18 cellular contexts compared by ENCODE assay signal in the genomic region with DNA sequence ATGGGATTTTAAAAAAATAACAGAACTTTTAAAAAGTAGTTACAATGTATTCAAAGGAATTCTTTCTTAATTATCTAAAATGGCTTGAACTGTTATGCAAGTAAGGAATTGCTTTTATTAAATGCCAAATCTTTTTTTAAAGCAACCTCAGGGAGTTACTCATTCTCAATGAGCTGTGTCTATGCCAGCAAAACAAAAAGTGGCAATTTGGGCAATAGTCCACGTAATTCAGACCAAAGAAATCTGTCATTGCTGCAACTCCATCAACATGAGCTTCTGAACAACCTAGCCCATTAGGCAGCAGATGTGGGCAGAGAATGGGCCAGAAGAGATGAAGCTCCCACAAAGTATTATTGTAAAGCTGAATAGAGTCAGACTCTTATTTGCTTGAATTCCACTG.
DNase-seq lines count a peak whose midpoint lies in the region; ATAC-seq, FAIRE-seq and TF ChIP-seq lines count a peak whose summit lies in the region.
"Had no signal": no experiment of that assay in that cellular context is flagged by ENCODE, and none has a peak within 500 bp of the region (broad histone marks: within the 10 kb centered on the region; RNA-seq: fewer than 3 reads in every experiment).

No MANE protein-coding gene starts in this region.

- H2AFZ ChIP-seq in PC-3 (ENCODE audit: low read length) (no peak overlapping the region), HepG2 (ENCODE audit: low read length) (no peak overlapping the region)

- POLR2A ChIA-PET in PC-3 (lab: Charles Lee; ENCODE audit: unreplicated experiment) = no interaction called here
- POLR2A ChIA-PET in HepG2 (lab: Yijun Ruan, JAX) = no interaction called here

- H3K27ac ChIP-seq in PC-3 (ENCODE audit: low read length) (no peak overlapping the region), HepG2 (ENCODE audit: extremely low read length, insufficient read depth, low read length) (no peak overlapping the region)
- H3K27ac ChIP-seq: A549 had no signal

- intact Hi-C loops in PC-3 (cut with micrococcal nuclease) (loop anchor here (5.0 kb wide), 1 partner anchor 56 kb away; no protein-coding TSS in a partner anchor), HepG2 (cut with micrococcal nuclease; ENCODE audit: unreplicated experiment) (no loop called here)

- DNase-seq in AG10803 (ENCODE audit: low read depth) = peak; percentile 14
- peak; percentile 8 for DNase-seq in PC-3
- peak; percentile 50 for DNase-seq in epithelial cell of esophagus (ENCODE audit: low read depth)
- DNase-seq in medulla oblongata (ENCODE audit: extremely low spot score) = peak; percentile 23
- no peak for DNase-seq in activated T-cell treated with anti-CD3 and anti-CD28 coated beads, Interleukin-2, amount 50 U/mL, for 1 hour
- no peak for DNase-seq in immature natural killer cell
- no peak for DNase-seq in HepG2 (ENCODE audit: low spot score)
- DNase-seq: CD4-positive, alpha-beta T cell; HFFc6; KG1; NCI-H187 treated with DMSO at 0.1 percent for 48 hours; NCI-H82 had no signal

- ATAC-seq in PC-3 = no peak
- no peak for ATAC-seq in HepG2
- ATAC-seq in HG02981 (IDR thresholded peaks at IDR 0.05; ENCODE audit: unreplicated experiment) = no peak
- ATAC-seq: A549, Panc1, Right ventricle myocardium inferior had no signal

- H3K4me3 Mint-ChIP-seq in immature natural killer cell = no peak overlapping the region
- H3K4me3 Mint-ChIP-seq: B cell; CD4-positive, alpha-beta T cell; HFFc6 had no signal

- H3K36me3 ChIP-seq in PC-3 (ENCODE audit: low read depth, low read length) (no peaks in the 10 kb centered on the region), HepG2 (replicated peaks in 1 of 2; ENCODE audit: control insufficient read depth in 1 of 2, insufficient read depth in 2 of 2, low read length in 2 of 2) (no peaks in the 10 kb centered on the region)

- H4K20me1 ChIP-seq in PC-3 (ENCODE audit: low read length) (no peaks in the 10 kb centered on the region), HepG2 (ENCODE audit: insufficient read depth, low read length) (no peaks in the 10 kb centered on the region)

- H3F3A ChIP-seq in PC-3 (ENCODE audit: low read length, unreplicated experiment) = no peaks in the 10 kb centered on the region

- peaks cover 0 to 2% (median 0%) of the 10 kb centered on the region in 6 donors for H3K9me3 Mint-ChIP-seq in immature natural killer cell
- H3K9me3 Mint-ChIP-seq: CD4-positive, alpha-beta T cell; HFFc6 had no signal

- H3K4me1 Mint-ChIP-seq in immature natural killer cell = no peaks in the 10 kb centered on the region
- H3K4me1 Mint-ChIP-seq: B cell had no signal

- H3K27ac Mint-ChIP-seq in immature natural killer cell = no peak overlapping the region
- H3K27ac Mint-ChIP-seq: B cell; CD4-positive, alpha-beta T cell; HFFc6 had no signal

- peaks cover 3 to 10% (median 4%) of the 10 kb centered on the region in 3 donors for H3K27me3 Mint-ChIP-seq in immature natural killer cell (ENCODE audit: low read depth in 3 of 3)

- CTCF ChIA-PET in PC-3 (lab: Charles Lee) (no interaction called here), HepG2 (lab: Yijun Ruan, JAX; ENCODE audit: low intra/inter-chr PET ratio, low total read pairs) (no interaction called here)

- no peak for TF ChIP-seq POLR2A in HepG2 (IDR thresholded peaks at IDR 0.05; ENCODE audit: insufficient read depth in 1 of 2, low read depth in 2 of 2, low read length in 2 of 2)

- H3K4me1 ChIP-seq in PC-3 (ENCODE audit: insufficient read depth, low read length) (peaks cover 20% of the 10 kb centered on the region), HepG2 (ENCODE audit: insufficient read depth, low read length) (no peaks in the 10 kb centered on the region)
- H3K4me1 ChIP-seq: A549 had no signal

- H3K4me2 ChIP-seq in PC-3 (ENCODE audit: low read length) (no peak overlapping the region), HepG2 (ENCODE audit: low read depth, low read length) (no peak overlapping the region)
- H3K4me2 ChIP-seq: A549 had no signal

- 4% methylated on average over 1 of the region's 1 CpG for WGBS in HepG2 (ENCODE audit: low lambda C conversion rate)

- TF ChIP-seq EP300 in HepG2 (IDR thresholded peaks at IDR 0.05; ENCODE audit: low read depth in 2 of 2, low read length in 2 of 2) (no peak), HepG2 (CRISPR knock-in tag; IDR thresholded peaks at IDR 0.05; ENCODE audit: borderline replicate concordance) (no peak)

- no peak overlapping the region for H3K9ac ChIP-seq in PC-3 (ENCODE audit: low read length)
- no peak overlapping the region for H3K9ac ChIP-seq in HepG2 (ENCODE audit: insufficient read depth, low read depth, low read length)

- H3K4me3 ChIP-seq in AG10803 (ENCODE audit: low read length) (no peak overlapping the region), PC-3 (ENCODE audit: low read length) (no peak overlapping the region), epithelial cell of esophagus (ENCODE audit: low read length) (no peak overlapping the region), HepG2 (replicated peaks in 1 of 3; ENCODE audit: insufficient read depth in 1 of 3, low read depth in 2 of 3, low read length in 3 of 3) (no peak overlapping the region)
- H3K4me3 ChIP-seq: A549 had no signal

- H3K36me3 Mint-ChIP-seq in immature natural killer cell = no peaks in the 10 kb centered on the region

- no peaks in the 10 kb centered on the region for H3K9me3 ChIP-seq in PC-3 (ENCODE audit: low read length)
- H3K9me3 ChIP-seq in HepG2 (ENCODE audit: low read length) = no peaks in the 10 kb centered on the region
- H3K9me3 ChIP-seq: A549 had no signal

- FAIRE-seq in HepG2 (lab: Jason Lieb, UNC) = no peak
- FAIRE-seq: A549, D721Med had no signal

- H3K9me2 ChIP-seq in PC-3 (replicated peaks; ENCODE audit: low read length) = no peaks in the 10 kb centered on the region; the same call in 1 of the 2 replicates

- H3K79me2 ChIP-seq in PC-3 (ENCODE audit: low read length) (no peaks in the 10 kb centered on the region), HepG2 (ENCODE audit: insufficient read depth, low read length) (no peaks in the 10 kb centered on the region)

- H3K27me3 ChIP-seq in PC-3 (ENCODE audit: low read length) (no peaks in the 10 kb centered on the region), HepG2 (ENCODE audit: control insufficient read depth in 1 of 2, insufficient read depth in 2 of 2, low read length in 2 of 2) (no peaks in the 10 kb centered on the region)

- BruUV-seq in PC-3 (replicated peaks; lab: Mats Ljungman, UMichigan) (no TSS peak), HepG2 (replicated peaks; lab: Mats Ljungman, UMichigan) (no TSS peak)

- in situ Hi-C loops in HepG2 (cut with HindIII; ENCODE audit: extremely low pct_ligation_motif_present, low pct_unique_long_range_greater_than_20kb) = no loop called here

- TF ChIP-seq CTCF in AG10803 (conservative IDR thresholded peaks at IDR 0.05; ENCODE audit: low read length) = no peak
- TF ChIP-seq CTCF in PC-3 (conservative IDR thresholded peaks at IDR 0.05; ENCODE audit: low read depth, low read length) = no peak
- TF ChIP-seq CTCF in epithelial cell of esophagus (IDR thresholded peaks at IDR 0.05; ENCODE audit: insufficient read depth, low read depth, low read length, missing control alignments) = no peak
- TF ChIP-seq CTCF in HepG2 (CRISPR knock-in tag; IDR thresholded peaks at IDR 0.05) = no peak

- no peak for TF ChIP-seq RAD21 in HepG2 (CRISPR knock-in tag; IDR thresholded peaks at IDR 0.05)

TF ChIP-seq in HepG2, 621 proteins besides CTCF, POLR2A, EP300 and RAD21:
- TF ChIP-seq GMEB2 (CRISPR knock-in tag; IDR thresholded peaks at IDR 0.05; ENCODE audit: low read depth) = no peak
- TF ChIP-seq, protein P1, sequence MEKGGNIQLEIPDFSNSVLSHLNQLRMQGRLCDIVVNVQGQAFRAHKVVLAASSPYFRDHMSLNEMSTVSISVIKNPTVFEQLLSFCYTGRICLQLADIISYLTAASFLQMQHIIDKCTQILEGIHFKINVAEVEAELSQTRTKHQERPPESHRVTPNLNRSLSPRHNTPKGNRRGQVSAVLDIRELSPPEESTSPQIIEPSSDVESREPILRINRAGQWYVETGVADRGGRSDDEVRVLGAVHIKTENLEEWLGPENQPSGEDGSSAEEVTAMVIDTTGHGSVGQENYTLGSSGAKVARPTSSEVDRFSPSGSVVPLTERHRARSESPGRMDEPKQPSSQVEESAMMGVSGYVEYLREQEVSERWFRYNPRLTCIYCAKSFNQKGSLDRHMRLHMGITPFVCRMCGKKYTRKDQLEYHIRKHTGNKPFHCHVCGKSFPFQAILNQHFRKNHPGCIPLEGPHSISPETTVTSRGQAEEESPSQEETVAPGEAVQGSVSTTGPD (CRISPR knock-in tag; IDR thresholded peaks at IDR 0.05) = no peak
- TF ChIP-seq, protein P2, sequence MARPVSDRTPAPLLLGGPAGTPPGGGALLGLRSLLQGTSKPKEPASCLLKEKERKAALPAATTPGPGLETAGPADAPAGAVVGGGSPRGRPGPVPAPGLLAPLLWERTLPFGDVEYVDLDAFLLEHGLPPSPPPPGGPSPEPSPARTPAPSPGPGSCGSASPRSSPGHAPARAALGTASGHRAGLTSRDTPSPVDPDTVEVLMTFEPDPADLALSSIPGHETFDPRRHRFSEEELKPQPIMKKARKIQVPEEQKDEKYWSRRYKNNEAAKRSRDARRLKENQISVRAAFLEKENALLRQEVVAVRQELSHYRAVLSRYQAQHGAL (CRISPR knock-in tag; IDR thresholded peaks at IDR 0.05; ENCODE audit: not compliant biosample characterization) = no peak

Comparison
In these comparisons a context has a peak if more than half of its experiments do, and no peak if none do; other contexts are left out.
1. DNase-seq: peak in AG10803 (single experiment), PC-3 (single experiment), epithelial cell of esophagus (single experiment) and medulla oblongata (single experiment); none in activated T-cell treated with anti-CD3 and anti-CD28 coated beads, Interleukin-2, amount 50 U/mL, for 1 hour (single experiment), immature natural killer cell (0 of 3) and HepG2 (single experiment).